14 cellular contexts compared by ENCODE assay signal in the genomic region with DNA sequence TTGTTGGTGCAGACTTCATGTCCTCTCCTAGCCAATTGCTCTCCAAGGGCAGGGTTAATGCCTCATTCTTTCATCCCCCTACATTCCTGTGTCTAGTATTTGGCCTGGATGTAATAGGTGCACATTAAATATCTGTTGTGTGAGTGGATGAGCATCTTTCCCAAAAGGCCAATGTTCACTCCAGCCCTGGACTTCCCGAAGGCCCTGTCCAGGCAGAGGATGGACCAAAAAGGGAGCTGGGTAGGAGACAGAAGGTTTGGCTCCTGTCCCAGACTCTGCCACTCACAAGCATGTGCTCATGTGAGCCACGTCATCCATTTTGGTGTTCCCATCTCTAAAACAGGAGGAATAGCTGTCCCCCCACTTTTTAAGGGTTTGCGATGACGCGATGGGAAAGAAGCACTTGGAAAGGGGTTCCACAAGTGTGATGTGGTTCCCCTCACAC. TPM values are rescaled to one million over a fixed set of nuclear protein-coding genes. Genes with fewer than 3 reads are reported as not detected.
DNase-seq lines count a peak whose midpoint lies in the region; ATAC-seq and TF ChIP-seq lines count a peak whose summit lies in the region.
"Had no signal": no experiment of that assay in that cellular context is flagged by ENCODE, and none has a peak within 500 bp of the region (broad histone marks: within the 10 kb centered on the region; RNA-seq: fewer than 3 reads in every experiment).

No MANE protein-coding gene starts in this region.

- no peak for TF ChIP-seq CTCF in CD4-positive, alpha-beta T cell (IDR thresholded peaks at IDR 0.05)
- TF ChIP-seq CTCF in colonic mucosa (IDR thresholded peaks at IDR 0.05) (no peak), osteoblast (IDR thresholded peaks at IDR 0.05; ENCODE audit: extremely low read depth, low read depth, low read length) (no peak)

- H3K4me1 ChIP-seq in GM23248 (ENCODE audit: insufficient read depth) (no peaks in the 10 kb centered on the region), colonic mucosa (no peaks in the 10 kb centered on the region), osteoblast (ENCODE audit: insufficient read depth, low read length) (peaks cover 26% of the 10 kb centered on the region)

- H3K36me3 Mint-ChIP-seq in CD4-positive, alpha-beta T cell (ENCODE audit: low read depth): peaks cover 25% of the 10 kb centered on the region
- H3K36me3 Mint-ChIP-seq: naive B cell had no signal

- WGBS in GM23248 (ENCODE audit: low coverage in 1 of 2, low lambda C conversion rate in 2 of 2, missing lambda C conversion rate in 2 of 2), 2 experiments: 90 to 91% methylated on average over 5 of the region's 5 CpGs

- intact Hi-C loops in CD4-positive, alpha-beta T cell (cut with DNase I, micrococcal nuclease): no loop called here
- intact Hi-C loops in colonic mucosa (cut with DNase I): no loop called here

- H3K9me3 ChIP-seq in CD4-positive, alpha-beta T cell (ENCODE audit: control insufficient read depth, low read length): no peaks in the 10 kb centered on the region
- H3K9me3 ChIP-seq in GM23248 (ENCODE audit: low read depth) (no peaks in the 10 kb centered on the region), colonic mucosa (no peaks in the 10 kb centered on the region), osteoblast (ENCODE audit: low read depth, low read length) (no peaks in the 10 kb centered on the region)
- H3K9me3 ChIP-seq: heart right ventricle had no signal

- no peak overlapping the region for H2AFZ ChIP-seq in GM23248
- no peak overlapping the region for H2AFZ ChIP-seq in osteoblast (ENCODE audit: low read length)

- no peak overlapping the region for H3K4me3 Mint-ChIP-seq in CD4-positive, alpha-beta T cell
- H3K4me3 Mint-ChIP-seq: central memory CD8-positive, alpha-beta T cell; naive B cell; stimulated activated effector memory CD8-positive, alpha-beta T cell treated with anti-CD3 and anti-CD28 coated beads, Interleukin-12 subunit alpha, Interleukin-12 subunit beta, amount 100 ng/mL, for 72 hours had no signal

- CTCF ChIA-PET in CD4-positive, alpha-beta T cell (lab: Charles Lee): interaction anchor here (1.2 to 2.0 kb wide), 2 partner anchors 25 to 48 kb away, joined by 3 to 14 read pairs; a partner anchor contains a TSS

- no peak for DNase-seq in CD4-positive, alpha-beta T cell
- peak; percentile 20 for DNase-seq in GM23248
- no peak for DNase-seq in colonic mucosa
- DNase-seq in osteoblast (ENCODE audit: insufficient read length, low spot score, missing footprints): peak; percentile 58
- DNase-seq in DMS53 (lab: John Stamatoyannopoulos, UW): no peak
- no peak for DNase-seq in kidney glomerular epithelial cell (lab: John Stamatoyannopoulos, UW)
- DNase-seq: heart right ventricle; naive B cell; NCI-H446; right cardiac atrium; stimulated activated CD4-positive, alpha-beta T cell treated with anti-CD3 and anti-CD28 coated beads, Interleukin-4, amount 100 ng/mL, for 4 hours had no signal

- POLR2A ChIA-PET in CD4-positive, alpha-beta T cell (lab: Charles Lee): interaction anchor here (1.7 to 3.1 kb wide), 2 partner anchors 22 to 47 kb away, joined by 8 to 26 read pairs; a partner anchor contains a TSS

- H3K9ac ChIP-seq in GM23248: no peak overlapping the region
- H3K9ac ChIP-seq in colonic mucosa (ENCODE audit: low read depth in 2 of 2, low read length in 2 of 2): no peak overlapping the region

- no peak overlapping the region for H3K27ac ChIP-seq in CD4-positive, alpha-beta T cell (ENCODE audit: low read depth, low read length)
- no peak overlapping the region for H3K27ac ChIP-seq in GM23248
- H3K27ac ChIP-seq in colonic mucosa: peak overlapping the region; percentile 19
- no peak overlapping the region for H3K27ac ChIP-seq in osteoblast (ENCODE audit: low read depth, low read length)

- no peak overlapping the region for H3K4me3 ChIP-seq in GM23248
- no peak overlapping the region for H3K4me3 ChIP-seq in colonic mucosa
- no peak overlapping the region for H3K4me3 ChIP-seq in osteoblast (ENCODE audit: insufficient read depth, low read length)
- H3K4me3 ChIP-seq: heart right ventricle had no signal

- peaks cover 80% of the 10 kb centered on the region for H3K4me1 Mint-ChIP-seq in CD4-positive, alpha-beta T cell (ENCODE audit: low read depth)

- H3K4me2 ChIP-seq in GM23248 (ENCODE audit: unreplicated experiment): no peak overlapping the region
- H3K4me2 ChIP-seq in osteoblast (ENCODE audit: insufficient read depth, low read length): no peak overlapping the region

- no peaks in the 10 kb centered on the region for H3K9me3 Mint-ChIP-seq in CD4-positive, alpha-beta T cell
- H3K9me3 Mint-ChIP-seq: central memory CD8-positive, alpha-beta T cell; naive B cell; stimulated activated effector memory CD8-positive, alpha-beta T cell treated with anti-CD3 and anti-CD28 coated beads, Interleukin-12 subunit alpha, Interleukin-12 subunit beta, amount 100 ng/mL, for 72 hours had no signal

- ATAC-seq in CD4-positive, alpha-beta T cell (ENCODE audit: poor library complexity): no peak
- ATAC-seq in esophagus mucosa: no peak
- ATAC-seq: heart right ventricle; stimulated activated effector memory CD8-positive, alpha-beta T cell treated with anti-CD3 and anti-CD28 coated beads, Interleukin-12 subunit alpha, Interleukin-12 subunit beta, amount 100 ng/mL, for 72 hours had no signal

- no peaks in the 10 kb centered on the region for H3K9me2 ChIP-seq in GM23248 (ENCODE audit: insufficient read depth)

- H3K36me3 ChIP-seq in GM23248 (ENCODE audit: low read depth) (no peaks in the 10 kb centered on the region), colonic mucosa (no peaks in the 10 kb centered on the region), osteoblast (ENCODE audit: insufficient read depth, low read length) (no peaks in the 10 kb centered on the region)

- no peaks in the 10 kb centered on the region for H3K79me2 ChIP-seq in GM23248 (ENCODE audit: insufficient read depth)
- H3K79me2 ChIP-seq in osteoblast (ENCODE audit: insufficient read depth, low read length): no peaks in the 10 kb centered on the region

- peaks cover 10% of the 10 kb centered on the region; the same call in 1 of the 2 replicates for H3F3A ChIP-seq in GM23248 (ENCODE audit: insufficient read depth)

- H3K27me3 Mint-ChIP-seq in CD4-positive, alpha-beta T cell: no peaks in the 10 kb centered on the region
- H3K27me3 Mint-ChIP-seq: central memory CD8-positive, alpha-beta T cell; naive B cell had no signal

- no peaks in the 10 kb centered on the region for H4K20me1 ChIP-seq in GM23248 (ENCODE audit: insufficient read depth)
- no peaks in the 10 kb centered on the region for H4K20me1 ChIP-seq in osteoblast (ENCODE audit: insufficient read depth, low read length)

- peak overlapping the region; percentile 92 for H3K27ac Mint-ChIP-seq in CD4-positive, alpha-beta T cell
- H3K27ac Mint-ChIP-seq: naive B cell had no signal

- in situ Hi-C loops in GM23248 (cut with MboI): no loop called here

- no peaks in the 10 kb centered on the region for H3K27me3 ChIP-seq in CD4-positive, alpha-beta T cell (ENCODE audit: control insufficient read depth, insufficient read depth, low read length)
- H3K27me3 ChIP-seq in GM23248 (replicated peaks; ENCODE audit: insufficient read depth) (no peaks in the 10 kb centered on the region), colonic mucosa (no peaks in the 10 kb centered on the region), osteoblast (ENCODE audit: insufficient read depth, low read length) (no peaks in the 10 kb centered on the region)
- H3K27me3 ChIP-seq: heart right ventricle had no signal

RNA-seq across cellular contexts. Expression of a gene that starts 47.4 kb away (rescaled TPM):
- total RNA-seq in CD4-positive, alpha-beta T cell: 100 to 1,000 TPM; 132 to 134 TPM
- total RNA-seq in GM23248 (2014; rRNA removed; shearing (Covaris generic)): 26.9 and 27.8 TPM in 2 replicates
- polyA plus RNA-seq in GM23248 (2016; fragmentation: Nextera tagmentation; extraction: Ambion mirVana): 38.7 and 40.3 TPM in 2 replicates
- total RNA-seq in colonic mucosa (10 to 100 TPM; 17.8 to 23.6 TPM), osteoblast (24.5 and 29.3 TPM in 2 replicates), esophagus mucosa (33.9 TPM)

Comparison
In these comparisons a context has a peak if more than half of its experiments do, and no peak if none do; other contexts are left out.
1. DNase-seq: peak in GM23248 (single experiment) and osteoblast (single experiment); none in CD4-positive, alpha-beta T cell (0 of 10), colonic mucosa (single experiment), DMS53 (single experiment) and kidney glomerular epithelial cell (single experiment).